Comparison of ENCODE assay signal across 9 cellular contexts in the genomic region with DNA sequence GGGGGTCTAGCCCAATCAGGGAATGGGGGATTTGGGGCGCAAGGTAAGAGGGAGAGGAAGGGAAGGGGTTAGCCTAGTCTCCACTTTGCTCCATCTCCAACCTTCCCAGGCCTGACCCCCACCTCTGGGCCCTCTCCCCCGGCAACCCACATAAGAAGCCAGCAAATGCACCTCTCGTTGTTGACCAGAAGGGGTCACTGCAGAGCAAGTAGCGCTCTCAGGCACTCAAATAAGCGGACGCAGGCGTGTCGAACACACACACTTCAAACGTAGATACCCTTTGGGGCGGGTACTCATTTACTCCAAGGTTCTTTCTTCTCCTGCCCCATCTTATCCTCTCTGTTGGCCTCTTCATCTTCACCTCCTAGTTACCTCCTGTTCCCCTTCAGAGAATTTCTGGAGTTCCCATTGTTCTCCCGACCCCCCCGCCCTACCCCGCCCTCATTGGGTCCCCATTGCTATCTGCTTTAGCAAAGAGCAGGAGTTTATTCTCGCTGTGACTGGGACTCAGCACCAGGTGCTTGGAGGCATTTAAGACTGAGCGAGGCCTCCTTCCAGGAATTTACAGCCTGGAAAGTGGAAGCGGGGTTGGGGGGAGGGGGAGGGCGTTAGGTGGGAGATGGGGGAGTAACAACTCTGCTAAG.
A peak's percentile ranks its signal among the peaks of the same experiment; 100 is the strongest.
DNase-seq lines count a peak whose midpoint lies in the region; ATAC-seq and TF ChIP-seq lines count a peak whose summit lies in the region.
"Had no signal": no experiment of that assay in that cellular context is flagged by ENCODE, and none has a peak within 500 bp of the region (broad histone marks: within the 10 kb centered on the region; RNA-seq: fewer than 3 reads in every experiment).

No MANE protein-coding gene starts in this region.

- H3K9me3 ChIP-seq in iPS-18c (ENCODE audit: control insufficient read depth, insufficient read depth, low read length), result no peaks in the 10 kb centered on the region

- H3K27ac Mint-ChIP-seq in stimulated activated naive CD8-positive, alpha-beta T cell treated with anti-CD3 and anti-CD28 coated beads, Interleukin-15, amount 100 ng/mL, for 72 hours, result no peak overlapping the region
- H3K27ac Mint-ChIP-seq: stimulated activated effector memory CD8-positive, alpha-beta T cell treated with anti-CD3 and anti-CD28 coated beads, Interleukin-12 subunit alpha, Interleukin-12 subunit beta, amount 100 ng/mL, for 72 hours had no signal

- TF ChIP-seq CTCF in astrocyte of the cerebellum (IDR thresholded peaks at IDR 0.05; ENCODE audit: low read depth, low read length, missing control alignments), result peak; percentile 55

- no peaks in the 10 kb centered on the region for H3K9me3 Mint-ChIP-seq in stimulated activated naive CD8-positive, alpha-beta T cell treated with anti-CD3 and anti-CD28 coated beads, Interleukin-15, amount 100 ng/mL, for 72 hours

- in situ Hi-C loops in astrocyte of the cerebellum (cut with HindIII; ENCODE audit: low sequenced_read_pairs), result no loop called here

- ATAC-seq in HG03097 (IDR thresholded peaks at IDR 0.05; ENCODE audit: low FRiP score, unreplicated experiment), result peak; percentile 67
- no peak for ATAC-seq in stimulated activated naive CD8-positive, alpha-beta T cell treated with anti-CD3 and anti-CD28 coated beads, Interleukin-15, amount 100 ng/mL, for 72 hours
- no peak for ATAC-seq in GM21367 (IDR thresholded peaks at IDR 0.05; ENCODE audit: unreplicated experiment)
- ATAC-seq: stimulated activated effector memory CD8-positive, alpha-beta T cell treated with anti-CD3 and anti-CD28 coated beads, Interleukin-12 subunit alpha, Interleukin-12 subunit beta, amount 100 ng/mL, for 72 hours had no signal

- H3K27me3 Mint-ChIP-seq in stimulated activated naive CD8-positive, alpha-beta T cell treated with anti-CD3 and anti-CD28 coated beads, Interleukin-15, amount 100 ng/mL, for 72 hours, result peaks cover 45% of the 10 kb centered on the region

- H3K4me1 Mint-ChIP-seq in stimulated activated naive CD8-positive, alpha-beta T cell treated with anti-CD3 and anti-CD28 coated beads, Interleukin-15, amount 100 ng/mL, for 72 hours, result no peaks in the 10 kb centered on the region
- H3K4me1 Mint-ChIP-seq: stimulated activated effector memory CD8-positive, alpha-beta T cell treated with anti-CD3 and anti-CD28 coated beads, Interleukin-12 subunit alpha, Interleukin-12 subunit beta, amount 100 ng/mL, for 72 hours had no signal

- no peak overlapping the region for H3K4me3 ChIP-seq in astrocyte of the cerebellum (ENCODE audit: low read depth, low read length)
- peak overlapping the region; percentile 73 for H3K4me3 ChIP-seq in iPS-18c (ENCODE audit: insufficient read depth, low read depth, low read length)

- DNase-seq in EL (peak; percentile 13), NCI-H446 treated with DMSO at 0.1 percent for 48 hours (lab: John Stamatoyannopoulos, UW) (peak; percentile 66), astrocyte of the cerebellum (ENCODE audit: low read depth) (no peak)
- DNase-seq in stimulated activated naive CD8-positive, alpha-beta T cell treated with anti-CD3 and anti-CD28 coated beads, Interleukin-15, amount 100 ng/mL, for 72 hours, result peak; percentile 20 to 23
- DNase-seq in effector CD4-positive, alpha-beta T cell, result no peak

- no peak overlapping the region for H3K4me3 Mint-ChIP-seq in stimulated activated naive CD8-positive, alpha-beta T cell treated with anti-CD3 and anti-CD28 coated beads, Interleukin-15, amount 100 ng/mL, for 72 hours
- H3K4me3 Mint-ChIP-seq: stimulated activated effector memory CD8-positive, alpha-beta T cell treated with anti-CD3 and anti-CD28 coated beads, Interleukin-12 subunit alpha, Interleukin-12 subunit beta, amount 100 ng/mL, for 72 hours had no signal

Comparison
In these comparisons a context has a peak if more than half of its experiments do, and no peak if none do; other contexts are left out.
1. DNase-seq: peak in EL (single experiment), NCI-H446 treated with DMSO at 0.1 percent for 48 hours (single experiment) and stimulated activated naive CD8-positive, alpha-beta T cell treated with anti-CD3 and anti-CD28 coated beads, Interleukin-15, amount 100 ng/mL, for 72 hours (2 of 2); none in astrocyte of the cerebellum (single experiment) and effector CD4-positive, alpha-beta T cell (single experiment).